In genomic region chr11:65182258-65183170, GRCh38 we compare ENCODE assay signal across 7 cellular contexts. TPM values are rescaled to one million over a fixed set of nuclear protein-coding genes. Genes with fewer than 3 reads are reported as not detected.
DNase-seq lines count a peak whose midpoint lies in the region; ATAC-seq and TF ChIP-seq lines count a peak whose summit lies in the region.

No MANE protein-coding gene starts in this region.

- H3K4me1 ChIP-seq in ascending aorta (peaks cover 2 to 9% of the 10 kb centered on the region in 2 donors), iPS-18a (ENCODE audit: control insufficient read depth, low read depth, low read length) (peaks cover 33% of the 10 kb centered on the region)

- no peak for ATAC-seq in GM18868 (IDR thresholded peaks at IDR 0.05; ENCODE audit: unreplicated experiment)

- H3K27ac ChIP-seq in ascending aorta: peak overlapping the region; percentile 90 to 95
- H3K27ac ChIP-seq in iPS-18a (ENCODE audit: low read length): peak overlapping the region; percentile 71
- H3K27ac ChIP-seq in skin epidermis: peak overlapping the region; percentile 79 to 100 (median 96)

- intact Hi-C loops in ascending aorta (cut with DNase I): no loop called here

- peak overlapping the region; percentile 76 for H3K4me3 ChIP-seq in GM12865 (ENCODE audit: low read depth, low read length)
- H3K4me3 ChIP-seq in ascending aorta: peak overlapping the region; percentile 70 to 95
- peak overlapping the region; percentile 80 for H3K4me3 ChIP-seq in iPS-18a (ENCODE audit: low read length)
- peak overlapping the region; percentile 60 to 98 (median 83) for H3K4me3 ChIP-seq in skin epidermis

- H3K36me3 ChIP-seq in ascending aorta (peaks cover 9 to 18% of the 10 kb centered on the region in 2 donors), iPS-18a (ENCODE audit: control insufficient read depth, low read depth, low read length) (peaks cover 9% of the 10 kb centered on the region)

- H3K9me3 ChIP-seq in ascending aorta (no peaks in the 10 kb centered on the region), iPS-18a (ENCODE audit: control insufficient read depth, low read depth, low read length) (no peaks in the 10 kb centered on the region)

- H3K27me3 ChIP-seq in ascending aorta (no peaks in the 10 kb centered on the region), iPS-18a (ENCODE audit: control insufficient read depth, insufficient read depth, low read length) (no peaks in the 10 kb centered on the region)

- H3K9ac ChIP-seq in iPS-18a (ENCODE audit: low read length): peak overlapping the region; percentile 75

- TF ChIP-seq CTCF in GM12865 (IDR thresholded peaks at IDR 0.05; ENCODE audit: insufficient read depth, low read depth, low read length, missing control alignments) (no peak), ascending aorta (IDR thresholded peaks at IDR 0.05) (no peak)

- DNase-seq in GM12865 (ENCODE audit: low read depth) (peak; percentile 40), NCI-H128 (lab: John Stamatoyannopoulos, UW; ENCODE audit: unreplicated experiment) (peak; percentile 30), ascending aorta (ENCODE audit: low spot score in 2 of 2) (no peak), foreskin melanocyte (no peak)

RNA-seq across cellular contexts. Expression of gene CAPN1, which starts 0.8 kb away (rescaled TPM):
- 239 TPM for total RNA-seq in ascending aorta

RNA-seq across cellular contexts. Expression of gene SPDYC, which starts 12.5 kb away (rescaled TPM):
- not detected for total RNA-seq in ascending aorta

RNA-seq across cellular contexts. Expression of gene SYVN1, which starts 48.2 kb away (rescaled TPM):
- 229 TPM for total RNA-seq in ascending aorta

Comparison
In these comparisons a context has a peak if more than half of its experiments do, and no peak if none do; other contexts are left out.
1. DNase-seq: peak in GM12865 (single experiment) and NCI-H128 (single experiment); none in ascending aorta (0 of 2) and foreskin melanocyte (single experiment).
2. Peak in every context shown above with its lines, with median percentiles within 50 percentile points of each other: H3K4me3 ChIP-seq and H3K27ac ChIP-seq.